Comparison of ENCODE assay signal across 1 cellular context in genomic region chr16:46991729-46992704, GRCh38.
TF ChIP-seq lines count a peak whose summit lies in the region.

No MANE protein-coding gene starts in this region.

TF ChIP-seq in WTC11, 78 proteins besides CTCF, POLR2A, EP300 and RAD21 (continued from another document):
- TF ChIP-seq PRDM15 (CRISPR knock-in tag; IDR thresholded peaks at IDR 0.05) (no peak), ZSCAN18 (CRISPR knock-in tag; IDR thresholded peaks at IDR 0.05) (no peak), ETV6 (CRISPR knock-in tag; IDR thresholded peaks at IDR 0.05) (no peak), NR1H2 (CRISPR knock-in tag; IDR thresholded peaks at IDR 0.05) (no peak), CREB1 (CRISPR knock-in tag; IDR thresholded peaks at IDR 0.05) (no peak)
